15 cellular contexts compared by ENCODE assay signal in genomic region chr3:185788292-185788691, GRCh38.
"Had no signal": no experiment of that assay in that cellular context is flagged by ENCODE, and none has a peak within 500 bp of the region (broad histone marks: within the 10 kb centered on the region; RNA-seq: fewer than 3 reads in every experiment).

No MANE protein-coding gene starts in this region.

- H3K4me1 ChIP-seq: esophagus muscularis mucosa, gastrocnemius medialis, lower lobe of right lung, pancreas had no signal

- H3K4me3 ChIP-seq: esophagus muscularis mucosa, gastrocnemius medialis, lower lobe of right lung, pancreas, tibial nerve had no signal

- DNase-seq: effector memory CD4-positive, alpha-beta T cell; gastrocnemius medialis; kidney glomerular epithelial cell; lower lobe of right lung; naive B cell; occipital lobe; pancreas; right cardiac atrium; stimulated activated CD4-positive, alpha-beta T cell treated with anti-CD3 and anti-CD28 coated beads, Interleukin-1b, Interleukin-23, amount 100 ng/mL, for 48 hours; stimulated activated CD4-positive, alpha-beta T cell treated with anti-CD3 and anti-CD28 coated beads, Interleukin-4, amount 100 ng/mL, for 24 hours had no signal

- H3K36me3 ChIP-seq: esophagus muscularis mucosa, gastrocnemius medialis, lower lobe of right lung, pancreas, tibial nerve had no signal

- H3K9me3 ChIP-seq: esophagus muscularis mucosa, gastrocnemius medialis, lower lobe of right lung, pancreas, tibial nerve had no signal

- H3K27me3 ChIP-seq: esophagus muscularis mucosa, gastrocnemius medialis, pancreas, tibial nerve had no signal

- ATAC-seq: gastrocnemius medialis; left lobe of liver; lower lobe of right lung; pancreas; right cardiac atrium; stimulated activated memory B cell treated with anti-CD40 and anti-IgM and Interleukin-4, amounts not matched to agents 10 μg/mL and 1 μg/mL and 100 μg/mL, for 72 hours had no signal

- H3K27ac ChIP-seq: epithelial cell of prostate, esophagus muscularis mucosa, gastrocnemius medialis, lower lobe of right lung, pancreas, tibial nerve had no signal
